Comparison of ENCODE assay signal across 9 cellular contexts in genomic region chr20:33664762-33665144, GRCh38. TPM values are rescaled to one million over a fixed set of nuclear protein-coding genes. Genes with fewer than 3 reads are reported as not detected.
DNase-seq lines count a peak whose midpoint lies in the region; ATAC-seq and TF ChIP-seq lines count a peak whose summit lies in the region.
"Had no signal": no experiment of that assay in that cellular context is flagged by ENCODE, and none has a peak within 500 bp of the region (broad histone marks: within the 10 kb centered on the region; RNA-seq: fewer than 3 reads in every experiment).

No MANE protein-coding gene starts in this region.

- no TSS peak for BruUV-seq in MCF 10A (replicated peaks; lab: Mats Ljungman, UMichigan)
- no TSS peak for BruUV-seq in mammary epithelial cell (replicated peaks; lab: Mats Ljungman, UMichigan)

- H3K4me3 Mint-ChIP-seq in MCF 10A (ENCODE audit: unreplicated experiment) (peak overlapping the region; percentile 73), type B pancreatic cell (peak overlapping the region; percentile 96)
- peak overlapping the region; percentile 82 for H3K4me3 Mint-ChIP-seq in T-helper 2 cell treated with Interferon-gamma antibody and Interleukin-4, amounts not matched to agents 5 μg/mL and 100 μg/mL, for 36 hours

- no peak for TF ChIP-seq CTCF in MCF 10A (IDR thresholded peaks at IDR 0.05; ENCODE audit: unreplicated experiment)
- TF ChIP-seq CTCF in mammary epithelial cell (conservative IDR thresholded peaks at IDR 0.05 in 1 of 2, IDR thresholded peaks at IDR 0.05 in 1 of 2; ENCODE audit: extremely low read depth in 1 of 2, insufficient read depth in 1 of 2, low read depth in 1 of 2, low read length in 2 of 2): no peak
- TF ChIP-seq CTCF in type B pancreatic cell (conservative IDR thresholded peaks at IDR 0.05): no peak
- TF ChIP-seq CTCF in thyroid gland (IDR thresholded peaks at IDR 0.05): no peak

- TF ChIP-seq POLR2A in thyroid gland (IDR thresholded peaks at IDR 0.05): no peak

- no peaks in the 10 kb centered on the region for H3K27me3 ChIP-seq in mammary epithelial cell (ENCODE audit: insufficient read depth, low read length)
- no peaks in the 10 kb centered on the region for H3K27me3 ChIP-seq in thyroid gland
- H3K27me3 ChIP-seq in aorta (ENCODE audit: control insufficient read depth in 1 of 2, insufficient read depth in 2 of 2, low read length in 1 of 2): no peaks in the 10 kb centered on the region

- H3K4me2 ChIP-seq in mammary epithelial cell (ENCODE audit: insufficient read depth, low read depth, low read length): no peak overlapping the region

- H3K36me3 ChIP-seq in mammary epithelial cell (ENCODE audit: insufficient read depth, low read length): no peaks in the 10 kb centered on the region
- H3K36me3 ChIP-seq in thyroid gland: peaks cover under 1 to 5% of the 10 kb centered on the region in 2 donors
- no peaks in the 10 kb centered on the region for H3K36me3 ChIP-seq in aorta (ENCODE audit: control insufficient read depth in 1 of 2, insufficient read depth in 2 of 2, low read length in 1 of 2)

- H3K4me3 ChIP-seq in mammary epithelial cell (replicated peaks in 1 of 3; ENCODE audit: insufficient read depth in 1 of 3, low read depth in 2 of 3, low read length in 3 of 3) (no peak overlapping the region), thyroid gland (replicated peaks in 1 of 3) (no peak overlapping the region), aorta (ENCODE audit: low read length in 2 of 2) (no peak overlapping the region)

- no peak overlapping the region for H3K27ac ChIP-seq in mammary epithelial cell (ENCODE audit: insufficient read depth, low read depth, low read length)
- H3K27ac ChIP-seq in thyroid gland: no peak overlapping the region
- peak overlapping the region in 1 of 2 donors; percentile 91 for H3K27ac ChIP-seq in aorta (ENCODE audit: low read depth in 1 of 2, low read length in 2 of 2)

- H3K36me3 Mint-ChIP-seq in MCF 10A (ENCODE audit: insufficient read depth, unreplicated experiment) (peaks cover 8% of the 10 kb centered on the region), type B pancreatic cell (peaks cover 8% of the 10 kb centered on the region)
- H3K36me3 Mint-ChIP-seq in T-helper 2 cell treated with Interferon-gamma antibody and Interleukin-4, amounts not matched to agents 5 μg/mL and 100 μg/mL, for 36 hours (ENCODE audit: low read depth): peaks cover 4% of the 10 kb centered on the region

- WGBS in mammary epithelial cell (ENCODE audit: low coverage, missing lambda C conversion rate): 94% methylated on average over 2 of the region's 2 CpGs
- 92% methylated on average over 2 of the region's 2 CpGs for WGBS in thyroid gland, 2 donors
- 95 to 97% methylated on average over 2 of the region's 2 CpGs for WGBS in aorta, 2 donors

- dilution Hi-C loops in mammary epithelial cell (cut with HindIII; ENCODE audit: low sequenced_read_pairs): no loop called here

- H4K20me1 ChIP-seq in mammary epithelial cell (ENCODE audit: insufficient read depth, low read length): no peaks in the 10 kb centered on the region

- CTCF ChIA-PET in MCF 10A (lab: Yijun Ruan, JAX) (interaction anchor here (0.7 to 7.0 kb wide), 9 partner anchors 9 to 465 kb away, joined by 3 to 53 read pairs (median 4); partner anchors contain the start of gene EIF2S2), mammary epithelial cell (lab: Charles Lee; ENCODE audit: low non-redundant PET) (interaction anchor here (0.6 kb wide), 1 partner anchor 11 kb away, joined by 3 read pairs; no protein-coding TSS in a partner anchor)

- DNase-seq in MCF 10A (ENCODE audit: unreplicated experiment) (no peak), mammary epithelial cell (no peak), iris pigment epithelial cell (ENCODE audit: low read depth) (peak; percentile 20), type B pancreatic cell (ENCODE audit: extremely low spot score, unreplicated experiment) (no peak), thyroid gland (no peak), aorta (no peak), HCEC 1CT (no peak)
- peak; percentile 42 for DNase-seq in T-helper 2 cell treated with Interferon-gamma antibody and Interleukin-4, amounts not matched to agents 5 μg/mL and 100 μg/mL, for 36 hours (ENCODE audit: low spot score)
- DNase-seq: NCI-H187 treated with DMSO at 0.1 percent for 48 hours had no signal

- no peak overlapping the region for H3K9ac ChIP-seq in mammary epithelial cell (ENCODE audit: insufficient read depth, low read length)

- POLR2A ChIA-PET in MCF 10A (lab: Yijun Ruan, JAX): interaction anchor here (0.6 to 3.4 kb wide), 7 partner anchors 11 to 465 kb away, joined by 3 to 20 read pairs (median 8); partner anchors contain the start of genes CBFA2T2, CDK5RAP1 and PXMP4

- no peak overlapping the region for H2AFZ ChIP-seq in mammary epithelial cell (ENCODE audit: low read depth, low read length)

- ATAC-seq in aorta (ENCODE audit: low FRiP score): no peak

- H3K9me3 Mint-ChIP-seq in MCF 10A (ENCODE audit: unreplicated experiment): no peaks in the 10 kb centered on the region
- no peaks in the 10 kb centered on the region for H3K9me3 Mint-ChIP-seq in T-helper 2 cell treated with Interferon-gamma antibody and Interleukin-4, amounts not matched to agents 5 μg/mL and 100 μg/mL, for 36 hours
- no peaks in the 10 kb centered on the region for H3K9me3 Mint-ChIP-seq in type B pancreatic cell

- H3K4me1 Mint-ChIP-seq in MCF 10A (ENCODE audit: insufficient read depth, unreplicated experiment): peaks cover 14% of the 10 kb centered on the region
- H3K4me1 Mint-ChIP-seq in T-helper 2 cell treated with Interferon-gamma antibody and Interleukin-4, amounts not matched to agents 5 μg/mL and 100 μg/mL, for 36 hours (ENCODE audit: low read depth): peaks cover 38% of the 10 kb centered on the region
- peaks cover 33% of the 10 kb centered on the region for H3K4me1 Mint-ChIP-seq in type B pancreatic cell (ENCODE audit: unreplicated experiment)

- no peaks in the 10 kb centered on the region for H3K79me2 ChIP-seq in mammary epithelial cell (ENCODE audit: insufficient read depth, low read length)

- intact Hi-C loops in MCF 10A (cut with micrococcal nuclease) (loop anchor here (5.0 kb wide), 2 partner anchors 262 to 403 kb away; partner anchors contain the start of gene CDK5RAP1), mammary epithelial cell (cut with micrococcal nuclease) (loop anchor here (5.0 kb wide), 1 partner anchor 402 kb away; no protein-coding TSS in a partner anchor), thyroid gland (cut with DNase I) (loop anchor here (5.0 kb wide), 1 partner anchor 68 kb away; the partner anchor contains the start of gene ZNF341), aorta (cut with DNase I) (loop anchor here in 1 of 2 donors (5.0 kb wide), 2 partner anchors 207 to 247 kb away; no protein-coding TSS in a partner anchor)

- H3K27ac Mint-ChIP-seq in MCF 10A (ENCODE audit: low read depth, unreplicated experiment) (no peak overlapping the region), type B pancreatic cell (peak overlapping the region; percentile 86)
- peak overlapping the region; percentile 88 for H3K27ac Mint-ChIP-seq in T-helper 2 cell treated with Interferon-gamma antibody and Interleukin-4, amounts not matched to agents 5 μg/mL and 100 μg/mL, for 36 hours

- peaks cover 31% of the 10 kb centered on the region for H3K4me1 ChIP-seq in mammary epithelial cell (ENCODE audit: insufficient read depth, low read length)
- H3K4me1 ChIP-seq in thyroid gland: peaks cover 20 to 42% of the 10 kb centered on the region in 2 donors
- H3K4me1 ChIP-seq in aorta (ENCODE audit: control insufficient read depth in 1 of 2, insufficient read depth in 2 of 2, low read length in 2 of 2): no peaks in the 10 kb centered on the region

- H3K9me3 ChIP-seq in mammary epithelial cell (replicated peaks; ENCODE audit: insufficient read depth, low read length) (no peaks in the 10 kb centered on the region), thyroid gland (no peaks in the 10 kb centered on the region), aorta (ENCODE audit: control insufficient read depth, low read length) (no peaks in the 10 kb centered on the region)

- no peaks in the 10 kb centered on the region for H3K27me3 Mint-ChIP-seq in MCF 10A (ENCODE audit: insufficient read depth, unreplicated experiment)
- H3K27me3 Mint-ChIP-seq in T-helper 2 cell treated with Interferon-gamma antibody and Interleukin-4, amounts not matched to agents 5 μg/mL and 100 μg/mL, for 36 hours (ENCODE audit: low read depth): no peaks in the 10 kb centered on the region
- no peaks in the 10 kb centered on the region for H3K27me3 Mint-ChIP-seq in type B pancreatic cell

- in situ Hi-C loops in mammary epithelial cell (cut with MboI; ENCODE audit: low sequenced_read_pairs in 2 of 2): loop anchor here in 1 of 2 donors (10.0 kb wide), 1 partner anchor 210 kb away; no protein-coding TSS in a partner anchor

RNA-seq across cellular contexts. Expression of gene ACTL10, which starts 2.0 kb away (rescaled TPM):
- total RNA-seq in MCF 10A (2022): 1.7 and 3.2 TPM in 2 replicates
- total RNA-seq in mammary epithelial cell: 1 to 10 TPM; 1.4 to 2.7 TPM
- 0.79 TPM for polyA plus RNA-seq in mammary epithelial cell
- polyA minus RNA-seq in mammary epithelial cell: not detected
- total RNA-seq in type B pancreatic cell (ENCODE audit: low replicate concordance): 1.7 and 2.6 TPM in 2 replicates
- total RNA-seq in thyroid gland: 1 to 10 TPM; 2.1 to 3.9 (median 2.6) TPM
- total RNA-seq in aorta: 1 to 10 TPM in 1 of 2 donors, under 1 TPM in 1; 0.96 to 1.2 TPM
- 1 to 10 TPM in 1 of 2 donors, under 1 TPM in 1; 0.63 to 1.2 TPM for polyA plus RNA-seq in aorta

RNA-seq across cellular contexts. Expression of gene C20orf144, which starts 2.6 kb away (rescaled TPM):
- total RNA-seq in MCF 10A (2022): 0.12 and 0.21 TPM in 2 replicates
- total RNA-seq in mammary epithelial cell: under 1 TPM; under 0.01 to 0.16 TPM
- 0.03 TPM for polyA plus RNA-seq in mammary epithelial cell
- not detected for polyA minus RNA-seq in mammary epithelial cell
- 0.29 and 0.82 TPM in 2 replicates for total RNA-seq in type B pancreatic cell (ENCODE audit: low replicate concordance)
- total RNA-seq in thyroid gland: under 1 TPM in 1 of 4 donors, not detected in 3; 0.13 TPM
- total RNA-seq in aorta: under 1 TPM in 1 of 2 donors, not detected in 1; 0.16 TPM
- polyA plus RNA-seq in aorta: under 1 TPM in 1 of 2 donors, not detected in 1; 0.31 TPM

RNA-seq across cellular contexts. Expression of gene NECAB3, which starts 9.5 kb away (rescaled TPM):
- total RNA-seq in MCF 10A (2022): 13.0 and 15.1 TPM in 2 replicates
- total RNA-seq in mammary epithelial cell: 10 to 100 TPM; 14.6 to 14.7 TPM
- 5.4 TPM for polyA plus RNA-seq in mammary epithelial cell
- polyA minus RNA-seq in mammary epithelial cell: 2.9 TPM
- total RNA-seq in type B pancreatic cell (ENCODE audit: low replicate concordance): 67.4 and 68.2 TPM in 2 replicates
- 10 to 100 TPM; 65.2 to 99.8 (median 73.4) TPM for total RNA-seq in thyroid gland
- 10 to 100 TPM; 20.5 to 26.1 TPM for total RNA-seq in aorta
- 10 to 100 TPM; 10.6 to 53.1 TPM for polyA plus RNA-seq in aorta

RNA-seq across cellular contexts. Expression of gene E2F1, which starts 21.4 kb away (rescaled TPM):
- total RNA-seq in MCF 10A (2022) (1.4 and 3.7 TPM in 2 replicates), mammary epithelial cell (10 to 100 TPM in 1 of 2 donors, 1 to 10 TPM in 1; 1.8 to 12.7 TPM), type B pancreatic cell (ENCODE audit: low replicate concordance) (20.7 and 32.8 TPM in 2 replicates), thyroid gland (under 1 TPM in 3 of 4 donors, not detected in 1; 0.42 to 0.89 (median 0.67) TPM), aorta (1 to 10 TPM; 1.4 to 1.5 TPM)
- polyA plus RNA-seq in mammary epithelial cell (10.3 TPM), aorta (1 to 10 TPM; 1.6 TPM)
- 10.7 TPM for polyA minus RNA-seq in mammary epithelial cell

RNA-seq across cellular contexts. Expression of gene PXMP4, which starts 55.4 kb away (rescaled TPM):
- total RNA-seq in MCF 10A (2022): 3.9 and 5.2 TPM in 2 replicates
- 10 to 100 TPM in 1 of 2 donors, 1 to 10 TPM in 1; 8.0 to 11.3 TPM for total RNA-seq in mammary epithelial cell
- 6.5 TPM for polyA plus RNA-seq in mammary epithelial cell
- 2.6 TPM for polyA minus RNA-seq in mammary epithelial cell
- total RNA-seq in type B pancreatic cell (ENCODE audit: low replicate concordance): 10.3 and 12.2 TPM in 2 replicates
- total RNA-seq in thyroid gland: 10 to 100 TPM; 17.7 to 31.2 (median 22.0) TPM
- 1 to 10 TPM; 4.4 to 7.5 TPM for total RNA-seq in aorta
- polyA plus RNA-seq in aorta: 1 to 10 TPM; 1.5 to 4.9 TPM

Comparison
In these comparisons a context has a peak if more than half of its experiments do, and no peak if none do; other contexts are left out.
1. DNase-seq: peak in T-helper 2 cell treated with Interferon-gamma antibody and Interleukin-4, amounts not matched to agents 5 μg/mL and 100 μg/mL, for 36 hours (single experiment) and iris pigment epithelial cell (single experiment); none in MCF 10A (single experiment), mammary epithelial cell (single experiment), type B pancreatic cell (single experiment), thyroid gland (0 of 2), aorta (0 of 2) and HCEC 1CT (single experiment).
2. Peak in every context shown above with its lines, with median percentiles within 50 percentile points of each other: H3K4me3 Mint-ChIP-seq.